Comparison of ENCODE assay signal across 8 cellular contexts in the genomic region with DNA sequence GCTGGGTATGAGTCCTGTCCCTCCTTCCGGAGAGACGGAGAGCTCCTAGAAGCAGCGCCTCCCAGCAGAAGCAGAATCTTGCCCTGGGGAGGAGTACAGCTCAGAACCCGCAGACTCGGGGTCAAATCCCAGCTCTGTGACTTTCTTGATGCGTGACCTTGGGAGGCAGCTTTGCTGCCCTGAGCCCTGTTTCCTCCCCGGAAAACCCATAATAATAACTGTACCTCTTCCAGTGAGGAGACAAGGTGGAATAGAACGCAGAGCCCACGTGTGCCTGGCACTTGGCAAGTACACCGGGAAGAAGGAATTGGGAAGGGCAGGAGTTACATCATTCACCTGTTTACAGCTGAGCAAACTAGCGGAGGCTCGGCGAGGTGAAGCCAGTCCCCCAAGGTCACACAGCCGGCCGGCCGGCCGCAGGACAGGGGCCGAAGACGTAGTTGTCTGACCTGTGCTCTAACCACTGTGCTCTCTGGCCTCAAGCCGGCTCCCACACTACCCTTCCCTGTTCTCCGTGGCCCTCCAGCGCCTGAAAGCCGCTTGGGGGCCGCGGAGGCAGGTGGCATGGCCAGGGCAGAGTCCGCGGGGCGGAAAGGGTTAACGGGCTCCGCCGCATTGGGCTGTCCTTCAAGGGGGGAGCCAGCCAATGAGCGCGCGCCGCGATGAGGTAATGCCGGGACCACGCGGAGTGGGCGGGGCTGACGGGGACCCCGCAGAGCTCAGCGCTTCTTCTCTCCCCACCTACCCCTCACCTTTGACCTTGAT.
DNase-seq lines count a peak whose midpoint lies in the region; ATAC-seq and TF ChIP-seq lines count a peak whose summit lies in the region.

No MANE protein-coding gene starts in this region.

- DNase-seq in BE2C (peak; percentile 97), NCI-H748 treated with DMSO at 0.1 percent for 48 hours (lab: John Stamatoyannopoulos, UW) (peak; percentile 31), lower leg skin (ENCODE audit: low spot score in 2 of 2) (peak; percentile 93 to 98)
- DNase-seq in activated CD8-positive, alpha-beta memory T cell treated with anti-CD3 and anti-CD28 coated beads for 4 hours (ENCODE audit: low read depth in 2 of 2): peak; percentile 67 to 75
- peak; percentile 77 to 83 for DNase-seq in stimulated activated CD4-positive, alpha-beta T cell treated with anti-CD3 and anti-CD28 coated beads, Interleukin-2, amount 100 ng/mL, for 48 hours

- intact Hi-C loops in lower leg skin (cut with DNase I; ENCODE audit: low total_unique reads): no loop called here

- H3K4me1 ChIP-seq in BE2C (peaks cover 43% of the 10 kb centered on the region), ectodermal cell (ENCODE audit: control insufficient read depth, insufficient read depth, low read length) (peaks cover 57% of the 10 kb centered on the region)

- ATAC-seq in HG02798 (IDR thresholded peaks at IDR 0.05; ENCODE audit: poor library complexity, unreplicated experiment) (peak; percentile 38), HG02884 (IDR thresholded peaks at IDR 0.05; ENCODE audit: unreplicated experiment) (no peak)

- no peaks in the 10 kb centered on the region for H3K9me3 ChIP-seq in BE2C
- H3K9me3 ChIP-seq in ectodermal cell (ENCODE audit: control insufficient read depth, low read length): no peaks in the 10 kb centered on the region

- H3K27me3 ChIP-seq in BE2C: no peaks in the 10 kb centered on the region
- peaks cover 5% of the 10 kb centered on the region for H3K27me3 ChIP-seq in ectodermal cell (ENCODE audit: control insufficient read depth, insufficient read depth, low read length, poor library complexity, severe bottlenecking)

- 0 out of 2 replicates have a peak, but pooled peaks have one; percentile 8 for TF ChIP-seq CTCF in BE2C (IDR thresholded peaks at IDR 0.05; ENCODE audit: low read depth, low read length)
- TF ChIP-seq CTCF in lower leg skin (IDR thresholded peaks at IDR 0.05): peak in 1 of 3 donors; percentile 14

- H3K27ac ChIP-seq in ectodermal cell (ENCODE audit: insufficient read depth, low read depth, low read length, poor library complexity, severe bottlenecking): peak overlapping the region; percentile 61

- H3K36me3 ChIP-seq in BE2C (no peaks in the 10 kb centered on the region), ectodermal cell (ENCODE audit: control insufficient read depth, insufficient read depth, low read length) (no peaks in the 10 kb centered on the region)

- 9% methylated on average over 43 of the region's 43 CpGs for WGBS in ectodermal cell, 2 experiments
- 10% methylated on average over 34 to 43 of the region's 43 CpGs for WGBS in lower leg skin, 2 donors

- H3K4me3 ChIP-seq in BE2C (ENCODE audit: low read depth, low read length) (peak overlapping the region; percentile 65), ectodermal cell (ENCODE audit: insufficient read depth, low read depth, low read length) (peak overlapping the region; percentile 30), lower leg skin (ENCODE audit: low read depth, poor library complexity, severe bottlenecking) (peak overlapping the region; percentile 40)

- TF ChIP-seq POLR2A in lower leg skin (IDR thresholded peaks at IDR 0.05): no peak

Comparison
In these comparisons a context has a peak if more than half of its experiments do, and no peak if none do; other contexts are left out.
1. DNase-seq: peak in every context shown above with its lines; median percentile 97 in BE2C; 96 in lower leg skin; 80 in stimulated activated CD4-positive, alpha-beta T cell treated with anti-CD3 and anti-CD28 coated beads, Interleukin-2, amount 100 ng/mL, for 48 hours; 71 in activated CD8-positive, alpha-beta memory T cell treated with anti-CD3 and anti-CD28 coated beads for 4 hours; 31 in NCI-H748 treated with DMSO at 0.1 percent for 48 hours.